In genomic region chr2:207251573-207252192, GRCh38 we compare ENCODE assay signal across 11 cellular contexts.
A peak's percentile ranks its signal among the peaks of the same experiment; 100 is the strongest.
DNase-seq lines count a peak whose midpoint lies in the region; ATAC-seq, FAIRE-seq and TF ChIP-seq lines count a peak whose summit lies in the region.
"Had no signal": no experiment of that assay in that cellular context is flagged by ENCODE, and none has a peak within 500 bp of the region (broad histone marks: within the 10 kb centered on the region; RNA-seq: fewer than 3 reads in every experiment).

No MANE protein-coding gene starts in this region.

- H3F3A ChIP-seq in GM23248 (ENCODE audit: insufficient read depth), result peaks cover 67% of the 10 kb centered on the region

- peak overlapping the region; percentile 56 to 84 for H3K18ac ChIP-seq in mesenchymal stem cell (ENCODE audit: low read depth in 1 of 2, low read length in 2 of 2)

- no peaks in the 10 kb centered on the region for H4K20me1 ChIP-seq in GM23248 (ENCODE audit: insufficient read depth)

- H3K4me2 ChIP-seq in A549 (no peak overlapping the region), GM23248 (ENCODE audit: unreplicated experiment) (no peak overlapping the region), mesenchymal stem cell (ENCODE audit: low read length, poor library complexity, severe bottlenecking) (no peak overlapping the region)

- no peak for TF ChIP-seq EP300 in A549 (IDR thresholded peaks at IDR 0.05)

- H3K4me1 Mint-ChIP-seq in activated CD8-positive, alpha-beta T cell treated with anti-CD3 and anti-CD28 coated beads, Interleukin-2, amount 10 ng/mL, durations not matched to agents 7 days and 5 days (ENCODE audit: low read depth), result peaks cover 2% of the 10 kb centered on the region

- peak overlapping the region; percentile 87 for H2BK120ac ChIP-seq in mesenchymal stem cell (ENCODE audit: low read depth, low read length)

- no peak for ATAC-seq in A549
- no peak for ATAC-seq in activated CD8-positive, alpha-beta T cell treated with anti-CD3 and anti-CD28 coated beads, Interleukin-2, amount 10 ng/mL, durations not matched to agents 7 days and 5 days
- no peak for ATAC-seq in GM21619 (IDR thresholded peaks at IDR 0.05; ENCODE audit: unreplicated experiment)

- CTCF ChIA-PET in A549 (lab: Yijun Ruan, JAX), result interaction anchor here (1.3 to 1.7 kb wide), 2 partner anchors 20 to 31 kb away, joined by 3 read pairs; no protein-coding TSS in a partner anchor
- CTCF ChIA-PET in activated CD8-positive, alpha-beta T cell treated with anti-CD3 and anti-CD28 coated beads, Interleukin-2, amount 10 ng/mL, durations not matched to agents 7 days and 5 days (lab: Charles Lee), result interaction anchor here (1.3 to 2.7 kb wide), 2 partner anchors 10 to 221 kb away, joined by 3 to 6 read pairs; no protein-coding TSS in a partner anchor

- no peak for TF ChIP-seq RAD21 in A549 (conservative IDR thresholded peaks at IDR 0.05 in 1 of 2, IDR thresholded peaks at IDR 0.05 in 1 of 2)

- H2AK5ac ChIP-seq in mesenchymal stem cell (ENCODE audit: low read length, severe bottlenecking), result peak overlapping the region; percentile 85

- H3K79me1 ChIP-seq in mesenchymal stem cell (replicated peaks; ENCODE audit: low read length, poor library complexity, severe bottlenecking), result no peaks in the 10 kb centered on the region

- H3K36me3 ChIP-seq in GM23248 (ENCODE audit: low read depth), result no peaks in the 10 kb centered on the region
- H3K36me3 ChIP-seq in mesenchymal stem cell (ENCODE audit: control insufficient read depth in 1 of 2, insufficient read depth in 2 of 2, low read depth in 1 of 2, low read length in 2 of 2), result no peaks in the 10 kb centered on the region

- H2AFZ ChIP-seq in GM23248 (peak overlapping the region; percentile 56), mesenchymal stem cell (ENCODE audit: low read depth, low read length) (no peak overlapping the region)

- H3K4me1 ChIP-seq in A549, result peaks cover 55% of the 10 kb centered on the region
- peaks cover 82% of the 10 kb centered on the region for H3K4me1 ChIP-seq in GM23248 (ENCODE audit: insufficient read depth)
- peaks cover 23% of the 10 kb centered on the region for H3K4me1 ChIP-seq in mesenchymal stem cell (ENCODE audit: control insufficient read depth, insufficient read depth, low read depth, low read length)

- no peak overlapping the region for H3K4me3 Mint-ChIP-seq in activated CD8-positive, alpha-beta T cell treated with anti-CD3 and anti-CD28 coated beads, Interleukin-2, amount 10 ng/mL, durations not matched to agents 7 days and 5 days

- 93% methylated on average over 4 of the region's 7 CpGs for WGBS in A549 (ENCODE audit: missing lambda C conversion rate)
- WGBS in GM23248 (ENCODE audit: low coverage in 1 of 2, low lambda C conversion rate in 2 of 2, missing lambda C conversion rate in 2 of 2), 2 experiments, result 50 to 53% methylated on average over 7 of the region's 7 CpGs
- 53% methylated on average over 6 of the region's 7 CpGs for WGBS in mesenchymal stem cell

- H4K91ac ChIP-seq in mesenchymal stem cell (ENCODE audit: low read length), result peak overlapping the region; percentile 86

- no peaks in the 10 kb centered on the region for H3K9me3 Mint-ChIP-seq in activated CD8-positive, alpha-beta T cell treated with anti-CD3 and anti-CD28 coated beads, Interleukin-2, amount 10 ng/mL, durations not matched to agents 7 days and 5 days (ENCODE audit: insufficient read depth)

- peaks cover 3% of the 10 kb centered on the region for H3K27me3 Mint-ChIP-seq in activated CD8-positive, alpha-beta T cell treated with anti-CD3 and anti-CD28 coated beads, Interleukin-2, amount 10 ng/mL, durations not matched to agents 7 days and 5 days (ENCODE audit: low read depth)

- H3K4me3 ChIP-seq in A549 (no peak overlapping the region), GM23248 (no peak overlapping the region), mesenchymal stem cell (ENCODE audit: insufficient read depth in 1 of 2, low read depth in 1 of 2, low read length in 2 of 2) (no peak overlapping the region)

- peak overlapping the region; percentile 35 to 77 for H3K4ac ChIP-seq in mesenchymal stem cell (ENCODE audit: low read depth in 1 of 2, low read length in 2 of 2)

- H2BK12ac ChIP-seq in mesenchymal stem cell (ENCODE audit: low read length in 2 of 2), result peak overlapping the region; percentile 89 to 95

- H2BK15ac ChIP-seq in mesenchymal stem cell (ENCODE audit: low read depth, poor library complexity, severe bottlenecking), result peak overlapping the region; percentile 44

- H4K8ac ChIP-seq in mesenchymal stem cell (ENCODE audit: low read length), result peak overlapping the region; percentile 91

- no peak for FAIRE-seq in A549 (lab: Jason Lieb, UNC)

- H3K36me3 Mint-ChIP-seq in activated CD8-positive, alpha-beta T cell treated with anti-CD3 and anti-CD28 coated beads, Interleukin-2, amount 10 ng/mL, durations not matched to agents 7 days and 5 days (ENCODE audit: low read depth), result no peaks in the 10 kb centered on the region

- H3K79me2 ChIP-seq in GM23248 (ENCODE audit: insufficient read depth), result 0 out of 2 replicates have a peak, but pooled peaks cover 6% of the 10 kb centered on the region

- H3K9me2 ChIP-seq in GM23248 (ENCODE audit: insufficient read depth), result no peaks in the 10 kb centered on the region

- peak overlapping the region; percentile 48 for H3K27ac Mint-ChIP-seq in activated CD8-positive, alpha-beta T cell treated with anti-CD3 and anti-CD28 coated beads, Interleukin-2, amount 10 ng/mL, durations not matched to agents 7 days and 5 days

- H3K27me3 ChIP-seq in GM23248 (replicated peaks; ENCODE audit: insufficient read depth) (no peaks in the 10 kb centered on the region), mesenchymal stem cell (ENCODE audit: control insufficient read depth in 1 of 2, insufficient read depth in 1 of 2, low read length in 2 of 2) (no peaks in the 10 kb centered on the region)

- H3K27ac ChIP-seq in A549 (peak overlapping the region; percentile 3 to 66; a peak in 4 of 6 replicates), GM23248 (peak overlapping the region; percentile 94), mesenchymal stem cell (ENCODE audit: low read length, poor library complexity, severe bottlenecking) (peak overlapping the region; percentile 82)

- H3K9me3 ChIP-seq in A549 (no peaks in the 10 kb centered on the region), GM23248 (ENCODE audit: low read depth) (no peaks in the 10 kb centered on the region), mesenchymal stem cell (ENCODE audit: control insufficient read depth, low read length) (no peaks in the 10 kb centered on the region)

- in situ Hi-C loops in GM23248 (cut with MboI), result no loop called here

- H3K14ac ChIP-seq in mesenchymal stem cell (ENCODE audit: low read length in 2 of 2), result peak overlapping the region in 1 of 2 experiments; percentile 50

- DNase-seq in A549 (ENCODE audit: low read depth in 1 of 2, low spot score in 1 of 2), result no peak
- DNase-seq in GM23248, result peak; percentile 18
- DNase-seq in activated CD8-positive, alpha-beta T cell treated with anti-CD3 and anti-CD28 coated beads, Interleukin-2, amount 10 ng/mL, durations not matched to agents 7 days and 5 days, result no peak
- peak; percentile 53 for DNase-seq in mesenchymal stem cell
- no peak for DNase-seq in DMS53 (lab: John Stamatoyannopoulos, UW)
- no peak for DNase-seq in NCI-H2081 (lab: John Stamatoyannopoulos, UW)
- no peak for DNase-seq in NCI-H2029 (lab: John Stamatoyannopoulos, UW)
- DNase-seq: anterior cingulate cortex, foreskin melanocyte, H7 had no signal

- H2BK5ac ChIP-seq in mesenchymal stem cell (ENCODE audit: low read depth, low read length, poor library complexity, severe bottlenecking), result peak overlapping the region; percentile 51

- TF ChIP-seq POLR2A in A549 (IDR thresholded peaks at IDR 0.05; ENCODE audit: low read length), result no peak

- POLR2A ChIA-PET in A549 (lab: Yijun Ruan, JAX), result no interaction called here
- POLR2A ChIA-PET in activated CD8-positive, alpha-beta T cell treated with anti-CD3 and anti-CD28 coated beads, Interleukin-2, amount 10 ng/mL, durations not matched to agents 7 days and 5 days (lab: Charles Lee), result no interaction called here

- no peak overlapping the region for H3K9ac ChIP-seq in GM23248
- no peak overlapping the region for H3K9ac ChIP-seq in mesenchymal stem cell (ENCODE audit: low read length)

- TF ChIP-seq CTCF in A549 (IDR thresholded peaks at IDR 0.05), result no peak

- peak overlapping the region in 1 of 2 experiments; percentile 61 for H3K23ac ChIP-seq in mesenchymal stem cell (ENCODE audit: low read length in 2 of 2)

TF ChIP-seq in A549, 52 proteins besides CTCF, POLR2A, EP300 and RAD21:
- TF ChIP-seq MAX (IDR thresholded peaks at IDR 0.05), result no peak
- TF ChIP-seq NPAS2 (CRISPR knock-in tag; IDR thresholded peaks at IDR 0.05; ENCODE audit: borderline replicate concordance), result no peak
- TF ChIP-seq SREBF2 (IDR thresholded peaks at IDR 0.05), result no peak
- no peak for TF ChIP-seq MYC (IDR thresholded peaks at IDR 0.05; ENCODE audit: borderline replicate concordance, low read length)
- no peak for TF ChIP-seq HEYL (CRISPR knock-in tag; IDR thresholded peaks at IDR 0.05)
- TF ChIP-seq EHF (CRISPR knock-in tag; IDR thresholded peaks at IDR 0.05), result no peak
- TF ChIP-seq MAZ (IDR thresholded peaks at IDR 0.05; ENCODE audit: borderline replicate concordance, low read depth, low read length), result no peak
- TF ChIP-seq HOXB13 (CRISPR knock-in tag; IDR thresholded peaks at IDR 0.05; ENCODE audit: low read depth), result no peak
- no peak for TF ChIP-seq ESRRA (IDR thresholded peaks at IDR 0.05; ENCODE audit: borderline replicate concordance, low read length)
- no peak for TF ChIP-seq POLR2AphosphoS2 (conservative IDR thresholded peaks at IDR 0.05; ENCODE audit: low read length)
- TF ChIP-seq ZNF302 (CRISPR knock-in tag; IDR thresholded peaks at IDR 0.05), result no peak
- no peak for TF ChIP-seq TP53 (CRISPR knock-in tag; IDR thresholded peaks at IDR 0.05)
- TF ChIP-seq CHD4 (IDR thresholded peaks at IDR 0.05; ENCODE audit: borderline replicate concordance), result no peak
- no peak for TF ChIP-seq CEBPB (IDR thresholded peaks at IDR 0.05)
- TF ChIP-seq HDAC2 (IDR thresholded peaks at IDR 0.05), result no peak
- TF ChIP-seq KDM5A (IDR thresholded peaks at IDR 0.05), result no peak
- TF ChIP-seq FOXS1 (CRISPR knock-in tag; IDR thresholded peaks at IDR 0.05), result no peak
- no peak for TF ChIP-seq GATA3 (IDR thresholded peaks at IDR 0.05; ENCODE audit: borderline replicate concordance)

Comparison
In these comparisons a context has a peak if more than half of its experiments do, and no peak if none do; other contexts are left out.
1. DNase-seq: peak in GM23248 (single experiment) and mesenchymal stem cell (single experiment); none in A549 (0 of 2), activated CD8-positive, alpha-beta T cell treated with anti-CD3 and anti-CD28 coated beads, Interleukin-2, amount 10 ng/mL, durations not matched to agents 7 days and 5 days (single experiment), DMS53 (single experiment), NCI-H2081 (0 of 2) and NCI-H2029 (single experiment).
2. H3K27ac ChIP-seq: peak in every context shown above with its lines; median percentile 94 in GM23248; 82 in mesenchymal stem cell; 34 in A549.